9 cellular contexts compared by ENCODE assay signal in the genomic region with DNA sequence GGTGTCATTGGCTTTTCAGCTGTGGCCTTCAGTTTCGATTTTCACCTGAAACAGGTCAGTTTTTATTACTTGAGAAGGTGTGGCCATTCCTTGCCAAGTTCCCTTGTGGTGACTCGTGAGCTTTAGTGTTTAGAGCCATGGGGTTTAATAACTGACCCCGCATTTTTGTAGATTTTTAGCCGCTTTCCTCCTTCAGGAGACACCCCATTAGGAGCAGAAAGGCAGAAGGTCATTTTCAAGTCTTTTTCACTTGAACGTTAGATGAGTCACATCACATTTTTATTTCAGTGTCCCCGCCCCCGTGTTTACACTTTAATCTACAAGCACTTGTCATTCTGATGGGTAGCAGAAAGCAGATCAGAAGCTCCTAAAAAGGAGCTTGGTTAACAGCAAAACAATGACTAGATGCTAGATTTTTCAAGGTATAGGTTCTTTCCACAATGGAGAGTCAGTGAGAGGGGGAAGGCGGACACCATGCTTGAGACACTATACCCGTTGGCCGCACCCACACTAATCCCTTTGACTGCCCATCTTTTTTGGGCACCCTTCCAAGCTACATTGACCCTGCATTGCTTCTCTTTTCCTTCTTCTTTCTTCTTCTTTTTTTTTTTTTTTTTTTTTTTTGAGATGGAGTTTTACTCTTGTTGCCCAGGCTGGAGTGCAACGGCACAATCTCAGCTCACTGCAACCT.
DNase-seq lines count a peak whose midpoint lies in the region; ATAC-seq, FAIRE-seq and TF ChIP-seq lines count a peak whose summit lies in the region.
"Had no signal": no experiment of that assay in that cellular context is flagged by ENCODE, and none has a peak within 500 bp of the region (broad histone marks: within the 10 kb centered on the region; RNA-seq: fewer than 3 reads in every experiment).

No MANE protein-coding gene starts in this region.

- H3K9me3 ChIP-seq in AG04450 (ENCODE audit: control insufficient read depth, insufficient read depth, low read length) (no peaks in the 10 kb centered on the region), K562 (replicated peaks; ENCODE audit: control insufficient read depth, insufficient read depth, low read depth, low read length) (no peaks in the 10 kb centered on the region), liver (ENCODE audit: control insufficient read depth in 4 of 4, low read length in 3 of 4) (no peaks in the 10 kb centered on the region)

- peaks cover 3 to 10% of the 10 kb centered on the region in 2 experiments; a peak in 4 of 5 replicates for H3K4me1 ChIP-seq in K562 (replicated peaks in 1 of 2; ENCODE audit: control insufficient read depth in 2 of 2, insufficient read depth in 2 of 2, low read length in 2 of 2)
- H3K4me1 ChIP-seq in liver (ENCODE audit: control insufficient read depth in 4 of 4, insufficient read depth in 4 of 4, low read length in 3 of 4) = no peaks in the 10 kb centered on the region

- POLR2A ChIA-PET in AG04450 (lab: Yijun Ruan, JAX) (interaction anchor here (0.5 to 1.0 kb wide), 3 partner anchors 175 to 1297 kb away, joined by 4 to 11 read pairs (median 6); no protein-coding TSS in a partner anchor), K562 (lab: Yijun Ruan, JAX) (interaction anchor here (0.9 kb wide), 1 partner anchor 8 kb away, joined by 7 read pairs; no protein-coding TSS in a partner anchor)

- no peak overlapping the region for H3K27ac Mint-ChIP-seq in activated naive CD8-positive, alpha-beta T cell treated with anti-CD3 and anti-CD28 coated beads, Interleukin-2, amount 50 U/mL, for 24 hours
- H3K27ac Mint-ChIP-seq in glutamatergic neuron (ENCODE audit: unreplicated experiment) = no peak overlapping the region

- no peaks in the 10 kb centered on the region for H3K79me2 ChIP-seq in K562 (ENCODE audit: control insufficient read depth, insufficient read depth, low read length)

- intact Hi-C loops in K562 (cut with micrococcal nuclease) = no loop called here

- no peaks in the 10 kb centered on the region for H4K20me1 ChIP-seq in K562 (replicated peaks; ENCODE audit: control insufficient read depth, insufficient read depth, low read length)

- in situ Hi-C loops in K562 (cut with MboI) = no loop called here

- no peak for TF ChIP-seq RAD21 in Ishikawa (IDR thresholded peaks at IDR 0.05; ENCODE audit: low read depth)
- no peak for TF ChIP-seq RAD21 in K562 (CRISPR knock-in tag; conservative IDR thresholded peaks at IDR 0.05 in 1 of 2, IDR thresholded peaks at IDR 0.05 in 1 of 2)
- TF ChIP-seq RAD21 in liver (IDR thresholded peaks at IDR 0.05) = no peak

- H2AFZ ChIP-seq in K562 (ENCODE audit: low read depth, low read length) = no peak overlapping the region

- H3K9me3 Mint-ChIP-seq in activated naive CD8-positive, alpha-beta T cell treated with anti-CD3 and anti-CD28 coated beads, Interleukin-2, amount 50 U/mL, for 24 hours = no peaks in the 10 kb centered on the region
- H3K9me3 Mint-ChIP-seq in glutamatergic neuron (ENCODE audit: unreplicated experiment) = peaks cover 9% of the 10 kb centered on the region

- H3K27ac ChIP-seq in AG04450 (ENCODE audit: low read depth, low read length) (peak overlapping the region; percentile 41), K562 (ENCODE audit: extremely low read depth, low read depth, low read length) (peak overlapping the region; percentile 47; the same call in 2 of the 3 replicates), liver (ENCODE audit: low read depth in 1 of 2, low read length in 2 of 2) (peak overlapping the region; percentile 14 to 33)

- WGBS in K562 (ENCODE audit: insufficient coverage, low coverage, missing lambda C conversion rate) = 54% methylated on average over 10 of the region's 11 CpGs
- 75% methylated on average over 11 of the region's 11 CpGs for WGBS in liver

- CTCF ChIA-PET in AG04450 (lab: Charles Lee) (interaction anchor here (0.6 to 1.4 kb wide), 2 partner anchors 17 to 25 kb away, joined by 3 to 10 read pairs; no protein-coding TSS in a partner anchor), K562 (lab: Yijun Ruan, JAX; ENCODE audit: low intra/inter-chr PET ratio) (no interaction called here)

- H3K27me3 Mint-ChIP-seq in activated naive CD8-positive, alpha-beta T cell treated with anti-CD3 and anti-CD28 coated beads, Interleukin-2, amount 50 U/mL, for 24 hours = no peaks in the 10 kb centered on the region
- peaks cover 11% of the 10 kb centered on the region for H3K27me3 Mint-ChIP-seq in glutamatergic neuron (ENCODE audit: unreplicated experiment)

- no peak for TF ChIP-seq CTCF in AG04450 (IDR thresholded peaks at IDR 0.05; ENCODE audit: low read depth, low read length)
- TF ChIP-seq CTCF in K562 (IDR thresholded peaks at IDR 0.05 in 2 of 3, conservative IDR thresholded peaks at IDR 0.05 in 1 of 3; ENCODE audit: insufficient read depth in 2 of 3, low read depth in 1 of 3, low read length in 3 of 3) = no peak
- no peak for TF ChIP-seq CTCF in liver (IDR thresholded peaks at IDR 0.05; ENCODE audit: low read depth, low read length, missing input control)
- no peak for TF ChIP-seq CTCF in glutamatergic neuron (IDR thresholded peaks at IDR 0.05; ENCODE audit: partially characterized antibody, unreplicated experiment)

- no peaks in the 10 kb centered on the region for H3K27me3 ChIP-seq in AG04450 (ENCODE audit: control insufficient read depth, insufficient read depth, low read length)
- H3K27me3 ChIP-seq in K562 (ENCODE audit: control insufficient read depth in 2 of 2, insufficient read depth in 2 of 2, low read length in 2 of 2) = no peaks in the 10 kb centered on the region
- no peaks in the 10 kb centered on the region for H3K27me3 ChIP-seq in liver (ENCODE audit: control insufficient read depth in 4 of 4, insufficient read depth in 4 of 4, low read length in 3 of 4)

- no TSS peak for BruUV-seq in K562 (replicated peaks; lab: Mats Ljungman, UMichigan)

- DNase-seq in AG04450 (ENCODE audit: low read depth, low spot score) (peak; percentile 53), K562 (ENCODE audit: extremely low read depth in 1 of 4, low spot score in 3 of 4) (peak; percentile 27 to 38 (median 34)), NCI-H128 (lab: John Stamatoyannopoulos, UW; ENCODE audit: unreplicated experiment) (no peak), glutamatergic neuron (no peak)
- DNase-seq in activated naive CD8-positive, alpha-beta T cell treated with anti-CD3 and anti-CD28 coated beads, Interleukin-2, amount 50 U/mL, for 24 hours = no peak
- DNase-seq: left cardiac atrium had no signal

- no peak overlapping the region for H3K4me3 Mint-ChIP-seq in activated naive CD8-positive, alpha-beta T cell treated with anti-CD3 and anti-CD28 coated beads, Interleukin-2, amount 50 U/mL, for 24 hours
- H3K4me3 Mint-ChIP-seq in glutamatergic neuron (ENCODE audit: unreplicated experiment) = no peak overlapping the region

- no peak for TF ChIP-seq EP300 in Ishikawa (IDR thresholded peaks at IDR 0.05; ENCODE audit: borderline replicate concordance)
- no peak for TF ChIP-seq EP300 in K562 (IDR thresholded peaks at IDR 0.05; ENCODE audit: low read length)

- peaks cover 11% of the 10 kb centered on the region for H3K4me1 Mint-ChIP-seq in activated naive CD8-positive, alpha-beta T cell treated with anti-CD3 and anti-CD28 coated beads, Interleukin-2, amount 50 U/mL, for 24 hours
- peaks cover 25% of the 10 kb centered on the region for H3K4me1 Mint-ChIP-seq in glutamatergic neuron (ENCODE audit: low read depth, unreplicated experiment)

- no peak overlapping the region for H3K4me2 ChIP-seq in K562 (ENCODE audit: insufficient read depth, low read length)

- no peak for FAIRE-seq in K562 (lab: Jason Lieb, UNC)

- no peak overlapping the region for H3K9ac ChIP-seq in K562 (ENCODE audit: insufficient read depth in 1 of 2, low read depth in 2 of 2, low read length in 2 of 2)
- no peak overlapping the region for H3K9ac ChIP-seq in liver (ENCODE audit: low read depth in 1 of 2, low read length in 2 of 2)

- TF ChIP-seq POLR2A in K562 (conservative IDR thresholded peaks at IDR 0.05) = no peak

- ATAC-seq in K562 (peak; percentile 51), GM21723 (IDR thresholded peaks at IDR 0.05; ENCODE audit: unreplicated experiment) (no peak)
- ATAC-seq in activated naive CD8-positive, alpha-beta T cell treated with anti-CD3 and anti-CD28 coated beads, Interleukin-2, amount 50 U/mL, for 24 hours = no peak

- H3K9me1 ChIP-seq in K562 (ENCODE audit: control insufficient read depth, insufficient read depth, low read length) = no peaks in the 10 kb centered on the region

- peaks cover 25% of the 10 kb centered on the region for H3K36me3 Mint-ChIP-seq in activated naive CD8-positive, alpha-beta T cell treated with anti-CD3 and anti-CD28 coated beads, Interleukin-2, amount 50 U/mL, for 24 hours (ENCODE audit: low read depth)
- no peaks in the 10 kb centered on the region for H3K36me3 Mint-ChIP-seq in glutamatergic neuron (ENCODE audit: unreplicated experiment)

- H3K4me3 ChIP-seq in AG04450 (ENCODE audit: low read depth, low read length) = no peak overlapping the region
- no peak overlapping the region for H3K4me3 ChIP-seq in K562
- H3K4me3 ChIP-seq in liver (ENCODE audit: low read depth in 1 of 3, low read length in 3 of 3) = no peak overlapping the region

- H3K36me3 ChIP-seq in K562 (ENCODE audit: control insufficient read depth, insufficient read depth, low read length) (peaks cover 64% of the 10 kb centered on the region; the same call in 2 of the 3 replicates), liver (ENCODE audit: control insufficient read depth in 4 of 4, insufficient read depth in 3 of 4, low read depth in 1 of 4, low read length in 3 of 4) (peaks cover 21 to 50% (median 45%) of the 10 kb centered on the region in 4 donors)

TF ChIP-seq in Ishikawa, 13 proteins besides CTCF, POLR2A, EP300 and RAD21:
- 0 out of 2 replicates have a peak, but pooled peaks have one; percentile 22 for TF ChIP-seq TCF12 (IDR thresholded peaks at IDR 0.05; ENCODE audit: low read depth)
- no peak for TF ChIP-seq EGR1 (IDR thresholded peaks at IDR 0.05)
- TF ChIP-seq CEBPB (IDR thresholded peaks at IDR 0.05) = no peak
- 0 out of 2 replicates have a peak, but pooled peaks have one; percentile 13 for TF ChIP-seq TEAD4 (IDR thresholded peaks at IDR 0.05)

TF ChIP-seq in K562, 482 proteins besides CTCF, POLR2A, EP300 and RAD21 (continues in another document):
- no peak for TF ChIP-seq PCBP2 (IDR thresholded peaks at IDR 0.05; ENCODE audit: low read depth, low read length, poor library complexity, severe bottlenecking)

TF ChIP-seq in liver, 16 proteins besides CTCF, POLR2A, EP300 and RAD21:
- no peak for TF ChIP-seq RXRA (IDR thresholded peaks at IDR 0.05)
- no peak for TF ChIP-seq HNF4G (IDR thresholded peaks at IDR 0.05)
- TF ChIP-seq NR2F2 (IDR thresholded peaks at IDR 0.05) = no peak
- TF ChIP-seq SP1 (IDR thresholded peaks at IDR 0.05) = no peak
- no peak for TF ChIP-seq TAF1 (conservative IDR thresholded peaks at IDR 0.05)

Comparison
In these comparisons a context has a peak if more than half of its experiments do, and no peak if none do; other contexts are left out.
1. DNase-seq: peak in AG04450 (single experiment) and K562 (4 of 4); none in activated naive CD8-positive, alpha-beta T cell treated with anti-CD3 and anti-CD28 coated beads, Interleukin-2, amount 50 U/mL, for 24 hours (single experiment), NCI-H128 (single experiment) and glutamatergic neuron (single experiment).
2. Peak in every context shown above with its lines, with median percentiles within 50 percentile points of each other: H3K27ac ChIP-seq.